In genomic region chr10:42755028-42755451, GRCh38 we compare ENCODE assay signal across 9 cellular contexts. TPM values are rescaled to one million over a fixed set of nuclear protein-coding genes. Genes with fewer than 3 reads are reported as not detected.
A peak's percentile ranks its signal among the peaks of the same experiment; 100 is the strongest.
DNase-seq lines count a peak whose midpoint lies in the region; ATAC-seq, FAIRE-seq and TF ChIP-seq lines count a peak whose summit lies in the region.
"Had no signal": no experiment of that assay in that cellular context is flagged by ENCODE, and none has a peak within 500 bp of the region (broad histone marks: within the 10 kb centered on the region; RNA-seq: fewer than 3 reads in every experiment).

No MANE protein-coding gene starts in this region.

- no peak for ATAC-seq in HG03196 (IDR thresholded peaks at IDR 0.05; ENCODE audit: unreplicated experiment)

- H3K9me2 ChIP-seq in GM23248 (ENCODE audit: insufficient read depth) = no peaks in the 10 kb centered on the region

- POLR2A ChIA-PET in activated CD4-positive, alpha-beta memory T cell treated with anti-CD3 and anti-CD28 coated beads, Interleukin-2, amount 10 ng/mL, durations not matched to agents 7 days and 5 days (lab: Charles Lee) = no interaction called here

- FAIRE-seq in astrocyte (lab: Jason Lieb, UNC) = no peak

- 8 to 9% methylated on average over 22 to 28 of the region's 45 CpGs for WGBS in GM23248 (ENCODE audit: low coverage in 1 of 2, low lambda C conversion rate in 2 of 2, missing lambda C conversion rate in 2 of 2), 2 experiments

- TF ChIP-seq CTCF in astrocyte (IDR thresholded peaks at IDR 0.05; ENCODE audit: insufficient read depth, low read depth, low read length) = no peak

- H3K9me3 Mint-ChIP-seq in astrocyte (ENCODE audit: unreplicated experiment) = no peaks in the 10 kb centered on the region
- no peaks in the 10 kb centered on the region for H3K9me3 Mint-ChIP-seq in activated CD4-positive, alpha-beta memory T cell treated with anti-CD3 and anti-CD28 coated beads, Interleukin-2, amount 10 ng/mL, durations not matched to agents 7 days and 5 days

- no peak for DNase-seq in GM23248
- no peak for DNase-seq in astrocyte (ENCODE audit: low read depth)
- no peak for DNase-seq in AML-193 (lab: John Stamatoyannopoulos, UW)
- DNase-seq in activated CD4-positive, alpha-beta memory T cell treated with anti-CD3 and anti-CD28 coated beads, Interleukin-2, amount 10 ng/mL, durations not matched to agents 7 days and 5 days = no peak
- DNase-seq in epidermal melanocyte (ENCODE audit: insufficient read length, low spot score) = no peak
- DNase-seq: NCI-H226 had no signal

- H3K36me3 ChIP-seq in GM23248 (ENCODE audit: low read depth) (no peaks in the 10 kb centered on the region), astrocyte (ENCODE audit: insufficient read depth, low read length) (no peaks in the 10 kb centered on the region), skeletal muscle satellite cell (ENCODE audit: insufficient read depth, low read length) (no peaks in the 10 kb centered on the region)

- H3K27me3 Mint-ChIP-seq in astrocyte (ENCODE audit: low read depth, unreplicated experiment) = peaks cover 75% of the 10 kb centered on the region
- peaks cover 46% of the 10 kb centered on the region for H3K27me3 Mint-ChIP-seq in activated CD4-positive, alpha-beta memory T cell treated with anti-CD3 and anti-CD28 coated beads, Interleukin-2, amount 10 ng/mL, durations not matched to agents 7 days and 5 days

- no peak overlapping the region for H3K9ac ChIP-seq in GM23248
- no peak overlapping the region for H3K9ac ChIP-seq in astrocyte (ENCODE audit: low read length)
- H3K9ac ChIP-seq in skeletal muscle satellite cell (ENCODE audit: low read depth, low read length) = no peak overlapping the region

- no peaks in the 10 kb centered on the region for H3K79me2 ChIP-seq in GM23248 (ENCODE audit: insufficient read depth)
- H3K79me2 ChIP-seq in astrocyte (ENCODE audit: insufficient read depth, low read length) = no peaks in the 10 kb centered on the region

- no peaks in the 10 kb centered on the region for H4K20me1 ChIP-seq in GM23248 (ENCODE audit: insufficient read depth)
- H4K20me1 ChIP-seq in astrocyte (ENCODE audit: insufficient read depth, low read length) = no peaks in the 10 kb centered on the region

- H3K9me3 ChIP-seq in GM23248 (ENCODE audit: low read depth) (no peaks in the 10 kb centered on the region), astrocyte (ENCODE audit: insufficient read depth, low read depth, low read length) (no peaks in the 10 kb centered on the region), iPS-18c (ENCODE audit: control insufficient read depth, insufficient read depth, low read length) (no peaks in the 10 kb centered on the region), skeletal muscle satellite cell (replicated peaks; ENCODE audit: low read length) (no peaks in the 10 kb centered on the region)

- H3K4me2 ChIP-seq in GM23248 (ENCODE audit: unreplicated experiment) = no peak overlapping the region
- peak overlapping the region; percentile 79 for H3K4me2 ChIP-seq in astrocyte (ENCODE audit: low read length)
- H3K4me2 ChIP-seq in skeletal muscle satellite cell (ENCODE audit: low read length) = peak overlapping the region; percentile 85

- H3K4me3 ChIP-seq in GM23248 = peak overlapping the region; percentile 69
- H3K4me3 ChIP-seq in astrocyte (ENCODE audit: insufficient read depth, low read depth, low read length) = no peak overlapping the region
- H3K4me3 ChIP-seq in iPS-18c (ENCODE audit: insufficient read depth, low read depth, low read length) = peak overlapping the region; percentile 65
- no peak overlapping the region for H3K4me3 ChIP-seq in skeletal muscle satellite cell (ENCODE audit: low read length)

- H3K4me3 Mint-ChIP-seq in astrocyte (ENCODE audit: unreplicated experiment) = no peak overlapping the region
- no peak overlapping the region for H3K4me3 Mint-ChIP-seq in activated CD4-positive, alpha-beta memory T cell treated with anti-CD3 and anti-CD28 coated beads, Interleukin-2, amount 10 ng/mL, durations not matched to agents 7 days and 5 days

- in situ Hi-C loops in GM23248 (cut with MboI) = no loop called here

- peaks cover 1% of the 10 kb centered on the region for H3K4me1 Mint-ChIP-seq in astrocyte (ENCODE audit: low read depth, unreplicated experiment)
- peaks cover 15% of the 10 kb centered on the region for H3K4me1 Mint-ChIP-seq in activated CD4-positive, alpha-beta memory T cell treated with anti-CD3 and anti-CD28 coated beads, Interleukin-2, amount 10 ng/mL, durations not matched to agents 7 days and 5 days

- no peaks in the 10 kb centered on the region; the same call in 1 of the 2 replicates for H3K4me1 ChIP-seq in GM23248 (ENCODE audit: insufficient read depth)
- peaks cover 8% of the 10 kb centered on the region for H3K4me1 ChIP-seq in astrocyte (ENCODE audit: insufficient read depth, low read length)
- peaks cover 13% of the 10 kb centered on the region for H3K4me1 ChIP-seq in skeletal muscle satellite cell (ENCODE audit: control insufficient read depth, insufficient read depth, low read length)

- H3K27ac Mint-ChIP-seq in astrocyte (ENCODE audit: unreplicated experiment) = no peak overlapping the region
- no peak overlapping the region for H3K27ac Mint-ChIP-seq in activated CD4-positive, alpha-beta memory T cell treated with anti-CD3 and anti-CD28 coated beads, Interleukin-2, amount 10 ng/mL, durations not matched to agents 7 days and 5 days

- CTCF ChIA-PET in activated CD4-positive, alpha-beta memory T cell treated with anti-CD3 and anti-CD28 coated beads, Interleukin-2, amount 10 ng/mL, durations not matched to agents 7 days and 5 days (lab: Charles Lee) = no interaction called here

- H3K27me3 ChIP-seq in GM23248 (replicated peaks; ENCODE audit: insufficient read depth) = peaks cover 34% of the 10 kb centered on the region
- peaks cover 18% of the 10 kb centered on the region for H3K27me3 ChIP-seq in astrocyte (ENCODE audit: insufficient read depth, low read length)
- H3K27me3 ChIP-seq in skeletal muscle satellite cell (ENCODE audit: control insufficient read depth, insufficient read depth, low read length) = peaks cover 56% of the 10 kb centered on the region

- H3K27ac ChIP-seq in GM23248 (no peak overlapping the region), astrocyte (ENCODE audit: low read depth, low read length) (no peak overlapping the region)

- H3F3A ChIP-seq in GM23248 (ENCODE audit: insufficient read depth) = no peaks in the 10 kb centered on the region

- no peaks in the 10 kb centered on the region for H3K36me3 Mint-ChIP-seq in astrocyte (ENCODE audit: low read depth, unreplicated experiment)
- no peaks in the 10 kb centered on the region for H3K36me3 Mint-ChIP-seq in activated CD4-positive, alpha-beta memory T cell treated with anti-CD3 and anti-CD28 coated beads, Interleukin-2, amount 10 ng/mL, durations not matched to agents 7 days and 5 days (ENCODE audit: low read depth)

- H2AFZ ChIP-seq in GM23248 (peak overlapping the region; percentile 86; the same call in 1 of the 2 replicates), astrocyte (ENCODE audit: low read depth, low read length) (peak overlapping the region; percentile 63)

RNA-seq across cellular contexts. Expression of gene BMS1, which starts 27.6 kb away (rescaled TPM):
- 13.9 and 14.7 TPM in 2 replicates for total RNA-seq in GM23248 (2014; rRNA removed; shearing (Covaris generic))
- 14.2 and 15.0 TPM in 2 replicates for polyA plus RNA-seq in GM23248 (2016; fragmentation: Nextera tagmentation; extraction: Ambion mirVana)
- 24.0 and 26.3 TPM in 2 replicates for total RNA-seq in astrocyte
- total RNA-seq in skeletal muscle satellite cell (2012; rRNA removed) = 16.8 and 19.5 TPM in 2 replicates
- 10 to 100 TPM; 14.3 to 14.6 TPM for total RNA-seq in activated CD4-positive, alpha-beta memory T cell treated with anti-CD3 and anti-CD28 coated beads, Interleukin-2, amount 10 ng/mL, durations not matched to agents 7 days and 5 days

Comparison
In these comparisons a context has a peak if more than half of its experiments do, and no peak if none do; other contexts are left out.
1. H3K4me3 ChIP-seq: peak in GM23248 (single experiment) and iPS-18c (single experiment); none in astrocyte (single experiment) and skeletal muscle satellite cell (single experiment).